1 cellular context compared by ENCODE assay signal in the genomic region with DNA sequence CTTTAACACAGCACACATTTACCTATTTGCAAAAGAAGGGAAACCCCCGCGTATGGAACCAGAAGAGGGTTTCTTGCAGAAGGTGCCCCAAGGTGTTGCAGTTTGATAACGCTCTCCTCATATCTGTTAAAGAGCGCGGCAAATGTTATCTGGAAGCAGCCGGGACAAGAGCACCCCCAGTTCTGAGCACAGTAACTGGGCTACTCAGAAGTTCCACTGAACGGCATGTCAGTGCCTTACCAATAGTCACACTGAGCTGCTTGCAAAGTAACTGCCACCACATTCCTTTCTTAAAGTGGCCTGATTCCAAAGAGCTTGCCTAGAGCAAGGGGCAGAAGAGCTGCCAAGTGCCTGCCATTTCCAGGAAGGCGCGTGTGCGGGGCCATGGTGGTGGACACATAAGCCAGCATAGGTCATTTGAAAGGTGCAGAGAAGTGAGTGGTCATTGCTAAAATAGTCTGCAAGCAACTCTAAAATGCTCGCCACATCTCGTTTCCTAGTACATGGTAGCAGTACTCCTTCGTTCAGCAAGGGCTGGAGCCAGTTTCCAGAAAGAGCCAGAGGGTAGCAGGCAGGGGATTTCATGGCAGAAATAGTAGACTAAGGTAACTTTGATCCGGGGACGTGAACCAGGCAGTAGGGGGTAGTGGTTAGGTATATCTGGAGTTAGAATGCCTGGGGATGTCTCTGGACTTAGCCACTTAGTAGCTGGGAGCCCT.
TF ChIP-seq lines count a peak whose summit lies in the region.

No MANE protein-coding gene starts in this region.

TF ChIP-seq in HepG2, 621 proteins besides CTCF, POLR2A, EP300 and RAD21:
- TF ChIP-seq ZNF234 (CRISPR knock-in tag; conservative IDR thresholded peaks at IDR 0.05), result no peak
- no peak for TF ChIP-seq ZNF333 (CRISPR knock-in tag; IDR thresholded peaks at IDR 0.05; ENCODE audit: borderline replicate concordance)
- TF ChIP-seq TOPORS (CRISPR knock-in tag; IDR thresholded peaks at IDR 0.05), result no peak
- TF ChIP-seq ADNP (CRISPR knock-in tag; IDR thresholded peaks at IDR 0.05), result no peak
- TF ChIP-seq, protein P1, sequence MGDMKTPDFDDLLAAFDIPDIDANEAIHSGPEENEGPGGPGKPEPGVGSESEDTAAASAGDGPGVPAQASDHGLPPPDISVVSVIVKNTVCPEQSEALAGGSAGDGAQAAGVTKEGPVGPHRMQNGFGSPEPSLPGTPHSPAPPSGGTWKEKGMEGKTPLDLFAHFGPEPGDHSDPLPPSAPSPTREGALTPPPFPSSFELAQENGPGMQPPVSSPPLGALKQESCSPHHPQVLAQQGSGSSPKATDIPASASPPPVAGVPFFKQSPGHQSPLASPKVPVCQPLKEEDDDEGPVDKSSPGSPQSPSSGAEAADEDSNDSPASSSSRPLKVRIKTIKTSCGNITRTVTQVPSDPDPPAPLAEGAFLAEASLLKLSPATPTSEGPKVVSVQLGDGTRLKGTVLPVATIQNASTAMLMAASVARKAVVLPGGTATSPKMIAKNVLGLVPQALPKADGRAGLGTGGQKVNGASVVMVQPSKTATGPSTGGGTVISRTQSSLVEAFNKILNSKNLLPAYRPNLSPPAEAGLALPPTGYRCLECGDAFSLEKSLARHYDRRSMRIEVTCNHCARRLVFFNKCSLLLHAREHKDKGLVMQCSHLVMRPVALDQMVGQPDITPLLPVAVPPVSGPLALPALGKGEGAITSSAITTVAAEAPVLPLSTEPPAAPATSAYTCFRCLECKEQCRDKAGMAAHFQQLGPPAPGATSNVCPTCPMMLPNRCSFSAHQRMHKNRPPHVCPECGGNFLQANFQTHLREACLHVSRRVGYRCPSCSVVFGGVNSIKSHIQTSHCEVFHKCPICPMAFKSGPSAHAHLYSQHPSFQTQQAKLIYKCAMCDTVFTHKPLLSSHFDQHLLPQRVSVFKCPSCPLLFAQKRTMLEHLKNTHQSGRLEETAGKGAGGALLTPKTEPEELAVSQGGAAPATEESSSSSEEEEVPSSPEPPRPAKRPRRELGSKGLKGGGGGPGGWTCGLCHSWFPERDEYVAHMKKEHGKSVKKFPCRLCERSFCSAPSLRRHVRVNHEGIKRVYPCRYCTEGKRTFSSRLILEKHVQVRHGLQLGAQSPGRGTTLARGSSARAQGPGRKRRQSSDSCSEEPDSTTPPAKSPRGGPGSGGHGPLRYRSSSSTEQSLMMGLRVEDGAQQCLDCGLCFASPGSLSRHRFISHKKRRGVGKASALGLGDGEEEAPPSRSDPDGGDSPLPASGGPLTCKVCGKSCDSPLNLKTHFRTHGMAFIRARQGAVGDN (CRISPR knock-in tag; IDR thresholded peaks at IDR 0.05), result no peak
- TF ChIP-seq JUN (CRISPR knock-in tag; IDR thresholded peaks at IDR 0.05), result no peak
- TF ChIP-seq MXD4 (CRISPR knock-in tag; IDR thresholded peaks at IDR 0.05), result no peak
- no peak for TF ChIP-seq RFXAP (CRISPR knock-in tag; IDR thresholded peaks at IDR 0.05; ENCODE audit: borderline replicate concordance)
- TF ChIP-seq BRCA1 (CRISPR knock-in tag; IDR thresholded peaks at IDR 0.05), result no peak
